In the genomic region with DNA sequence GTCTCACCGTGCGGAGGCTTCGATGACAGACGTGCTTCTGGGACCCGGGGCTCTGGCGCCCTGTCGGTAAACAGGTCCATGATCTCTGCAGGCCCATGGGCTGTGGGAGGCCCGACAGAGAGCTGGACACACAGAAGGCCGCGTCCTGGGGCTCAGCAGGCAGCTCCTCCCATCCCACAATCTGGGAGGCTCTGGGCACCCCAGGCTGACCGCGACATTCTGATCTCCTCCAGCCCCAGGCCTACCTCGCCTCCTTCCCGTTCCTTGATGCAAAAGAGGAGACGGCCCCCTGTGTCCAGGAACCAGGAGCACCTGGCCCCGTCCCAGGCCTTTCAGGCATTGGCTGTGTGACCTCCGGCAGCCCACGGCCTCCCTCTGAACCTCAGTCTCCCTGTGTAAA, we compare ENCODE assay signal across 37 cellular contexts. TPM values are rescaled to one million over a fixed set of nuclear protein-coding genes. Genes with fewer than 3 reads are reported as not detected.
"Had no signal": no experiment of that assay in that cellular context is flagged by ENCODE, and none has a peak within 500 bp of the region (broad histone marks: within the 10 kb centered on the region; RNA-seq: fewer than 3 reads in every experiment).

No MANE protein-coding gene starts in this region.

- FAIRE-seq: bronchial epithelial cell, TTC549 had no signal

- H3K36me3 ChIP-seq: ascending aorta, cardiac muscle cell, WERI-Rb-1 had no signal

- H3K27ac ChIP-seq: cardiac muscle cell, WERI-Rb-1 had no signal

- H3K27me3 ChIP-seq: ascending aorta had no signal

- H3K4me3 ChIP-seq: ascending aorta, cardiac muscle cell had no signal

- H3K9me3 ChIP-seq: ascending aorta had no signal

- DNase-seq: activated CD4-positive, alpha-beta memory T cell treated with anti-CD3 and anti-CD28 coated beads, Interleukin-2, amount 10 ng/mL, durations not matched to agents 7 days and 5 days; activated CD4-positive, alpha-beta T cell treated with anti-CD3 and anti-CD28 coated beads for 1 hour; activated CD4-positive, alpha-beta T cell treated with anti-CD3 and anti-CD28 coated beads for 36 hours; activated CD4-positive, alpha-beta T cell treated with anti-CD3 and anti-CD28 coated beads for 48 hours; activated CD4-positive, alpha-beta T cell treated with anti-CD3 and anti-CD28 coated beads, Interleukin-2, amount 10 ng/mL, durations not matched to agents 7 days and 5 days; activated CD4-positive, alpha-beta T cell treated with anti-CD3 and anti-CD28 coated beads, Interleukin-2, amount 50 U/mL, for 48 hours; activated CD4-positive, CD25-positive, alpha-beta regulatory T cell; activated CD8-positive, alpha-beta memory T cell treated with anti-CD3 and anti-CD28 coated beads for 24 hours; activated CD8-positive, alpha-beta memory T cell treated with anti-CD3 and anti-CD28 coated beads, Interleukin-2, amount 10 ng/mL, durations not matched to agents 7 days and 5 days; activated CD8-positive, alpha-beta memory T cell treated with anti-CD3 and anti-CD28 coated beads, Interleukin-2, amount 50 U/mL, for 48 hours; activated CD8-positive, alpha-beta T cell treated with anti-CD3 and anti-CD28 coated beads, Interleukin-2, amount 10 ng/mL, durations not matched to agents 7 days and 5 days; activated effector memory CD4-positive, alpha-beta T cell treated with Interleukin-2 at 50 U/mL for 16 hours; activated gamma-delta T cell; activated naive CD4-positive, alpha-beta T cell treated with anti-CD3 and anti-CD28 coated beads, Interleukin-2, amount 10 ng/mL, durations not matched to agents 7 days and 5 days; activated naive CD4-positive, alpha-beta T cell treated with Interleukin-2 at 50 U/mL for 16 hours; activated naive CD8-positive, alpha-beta T cell treated with anti-CD3 and anti-CD28 coated beads, Interleukin-2, amount 10 ng/mL, durations not matched to agents 7 days and 5 days; activated naive CD8-positive, alpha-beta T cell treated with anti-CD3 and anti-CD28 coated beads, Interleukin-2, amount 50 U/mL, for 24 hours; activated T-cell treated with anti-CD3 and anti-CD28 coated beads, Interleukin-2, amount 50 U/mL, for 24 hours; activated T-cell treated with anti-CD3 and anti-CD28 coated beads, Interleukin-2, amount 50 U/mL, for 48 hours; amygdala; anterior cingulate cortex; caudate nucleus; cerebellar nuclear complex; T-cell; T-helper 2 cell; T-helper 9 cell; WERI-Rb-1 had no signal

- ATAC-seq: activated CD4-positive, alpha-beta T cell treated with anti-CD3 and anti-CD28 coated beads for 36 hours; activated CD4-positive, CD25-positive, alpha-beta regulatory T cell treated with anti-CD3 and anti-CD28 coated beads, Interleukin-2, amount 50 U/mL, for 24 hours; activated CD8-positive, alpha-beta memory T cell treated with anti-CD3 and anti-CD28 coated beads, Interleukin-2, amount 10 ng/mL, durations not matched to agents 7 days and 5 days; activated CD8-positive, alpha-beta T cell treated with anti-CD3 and anti-CD28 coated beads, Interleukin-2, amount 10 ng/mL, durations not matched to agents 7 days and 5 days; activated naive CD8-positive, alpha-beta T cell treated with anti-CD3 and anti-CD28 coated beads, Interleukin-2, amount 50 U/mL, for 24 hours; T-cell; WTC11 had no signal

RNA-seq across cellular contexts. Expression of a gene that starts 23.3 kb away (rescaled TPM):
- total RNA-seq: activated CD4-positive, alpha-beta T cell treated with anti-CD3 and anti-CD28 coated beads for 36 hours; activated T-helper 2 cell treated with anti-CD3 and anti-CD28 coated beads, Interferon-gamma antibody, Interleukin-2, Interleukin-4, amounts not matched to agents 10 μg/mL and 5 μg/mL and 100 μg/mL, durations not matched to agents 14 hours and 24 hours and 36 hours; bronchial epithelial cell; cardiac muscle cell; chondrocyte; T-cell; WTC11 had no signal
- polyA plus RNA-seq: cardiac muscle cell had no signal

RNA-seq across cellular contexts. Expression of a gene that starts 32.5 kb away (rescaled TPM):
- total RNA-seq: activated CD4-positive, alpha-beta memory T cell treated with anti-CD3 and anti-CD28 coated beads, Interleukin-2, amount 10 ng/mL, durations not matched to agents 7 days and 5 days; activated CD4-positive, alpha-beta T cell treated with anti-CD3 and anti-CD28 coated beads for 36 hours; activated CD4-positive, alpha-beta T cell treated with anti-CD3 and anti-CD28 coated beads, Interleukin-2, amount 10 ng/mL, durations not matched to agents 7 days and 5 days; activated CD8-positive, alpha-beta memory T cell treated with anti-CD3 and anti-CD28 coated beads, Interleukin-2, amount 10 ng/mL, durations not matched to agents 7 days and 5 days; activated CD8-positive, alpha-beta T cell treated with anti-CD3 and anti-CD28 coated beads, Interleukin-2, amount 10 ng/mL, durations not matched to agents 7 days and 5 days; activated naive CD8-positive, alpha-beta T cell treated with anti-CD3 and anti-CD28 coated beads, Interleukin-2, amount 10 ng/mL, durations not matched to agents 7 days and 5 days; activated T-helper 2 cell treated with anti-CD3 and anti-CD28 coated beads, Interferon-gamma antibody, Interleukin-2, Interleukin-4, amounts not matched to agents 10 μg/mL and 5 μg/mL and 100 μg/mL, durations not matched to agents 14 hours and 24 hours and 36 hours; ascending aorta; bronchial epithelial cell; chondrocyte; T-cell; T-helper 1 cell treated with Interleukin-12 subunit alpha and Interleukin-12 subunit beta and Interleukin-4 antibody, amounts not matched to agents 30 ng/mL and 1 ng/mL, for 36 hours; WTC11 had no signal
- polyA plus RNA-seq: adipose tissue, cardiac muscle cell had no signal
